9 cellular contexts compared by ENCODE assay signal in genomic region chr10:24556746-24557742, GRCh38.
DNase-seq lines count a peak whose midpoint lies in the region; ATAC-seq and TF ChIP-seq lines count a peak whose summit lies in the region.
"Had no signal": no experiment of that assay in that cellular context is flagged by ENCODE, and none has a peak within 500 bp of the region (broad histone marks: within the 10 kb centered on the region; RNA-seq: fewer than 3 reads in every experiment).

No MANE protein-coding gene starts in this region.

- H3K36me3 Mint-ChIP-seq in naive thymus-derived CD4-positive, alpha-beta T cell = no peaks in the 10 kb centered on the region

- no peaks in the 10 kb centered on the region for H3K9me3 ChIP-seq in RWPE2 (ENCODE audit: severe bottlenecking)
- H3K9me3 ChIP-seq in naive thymus-derived CD4-positive, alpha-beta T cell (ENCODE audit: control insufficient read depth in 2 of 3, low read length in 3 of 3) = no peaks in the 10 kb centered on the region

- H3K27ac Mint-ChIP-seq in naive thymus-derived CD4-positive, alpha-beta T cell = peak overlapping the region in 2 of 9 donors; percentile 19 to 75

- H3K4me3 Mint-ChIP-seq in naive thymus-derived CD4-positive, alpha-beta T cell = no peak overlapping the region

- intact Hi-C loops in naive thymus-derived CD4-positive, alpha-beta T cell (cut with micrococcal nuclease) = loop anchor here (2.0 to 5.0 kb wide), 3 partner anchors 360 to 565 kb away; no protein-coding TSS in a partner anchor

- H3K4me1 Mint-ChIP-seq in naive thymus-derived CD4-positive, alpha-beta T cell = peaks cover 4 to 7% (median 7%) of the 10 kb centered on the region in 7 donors

- no peak overlapping the region for H3K27ac ChIP-seq in RWPE2 (ENCODE audit: poor library complexity, severe bottlenecking)
- H3K27ac ChIP-seq in naive thymus-derived CD4-positive, alpha-beta T cell (ENCODE audit: low read depth, low read length) = no peak overlapping the region
- H3K27ac ChIP-seq: skin epidermis had no signal

- no peaks in the 10 kb centered on the region for H3K36me3 ChIP-seq in BJ (ENCODE audit: control insufficient read depth, insufficient read depth, low read length)
- H3K36me3 ChIP-seq in RWPE2 (ENCODE audit: low read depth) = no peaks in the 10 kb centered on the region
- H3K36me3 ChIP-seq in naive thymus-derived CD4-positive, alpha-beta T cell (ENCODE audit: control insufficient read depth in 2 of 3, insufficient read depth in 3 of 3, low read length in 3 of 3) = no peaks in the 10 kb centered on the region

- H3K27me3 ChIP-seq in BJ (ENCODE audit: control insufficient read depth, insufficient read depth, low read length) = 0 out of 2 replicates have a peak, but pooled peaks cover 1% of the 10 kb centered on the region
- H3K27me3 ChIP-seq in RWPE2 (ENCODE audit: insufficient read depth, poor library complexity, severe bottlenecking) = no peaks in the 10 kb centered on the region
- no peaks in the 10 kb centered on the region for H3K27me3 ChIP-seq in naive thymus-derived CD4-positive, alpha-beta T cell (ENCODE audit: control insufficient read depth in 2 of 2, insufficient read depth in 2 of 2, low read length in 2 of 2)

- TF ChIP-seq CTCF in BJ (IDR thresholded peaks at IDR 0.05; ENCODE audit: insufficient read depth, low read depth, low read length) = peak; percentile 69
- peak; percentile 55 for TF ChIP-seq CTCF in GM12875 (IDR thresholded peaks at IDR 0.05; ENCODE audit: borderline replicate concordance, insufficient read depth, low read depth, low read length)
- TF ChIP-seq CTCF in RWPE2 (IDR thresholded peaks at IDR 0.05; ENCODE audit: poor library complexity, severe bottlenecking) = peak; percentile 86
- peak; percentile 71 for TF ChIP-seq CTCF in epithelial cell of proximal tubule (conservative IDR thresholded peaks at IDR 0.05; ENCODE audit: low read depth, low read length)

- DNase-seq in BJ (ENCODE audit: low read depth) = no peak
- DNase-seq in RWPE2 (ENCODE audit: low spot score) = no peak
- peak; percentile 40 for DNase-seq in epithelial cell of proximal tubule (ENCODE audit: low read depth)
- DNase-seq in naive thymus-derived CD4-positive, alpha-beta T cell = peak in 7 of 9 donors; percentile 8 to 59 (median 39)
- DNase-seq in HPDE6-E6E7 (ENCODE audit: extremely low spot score) = no peak
- DNase-seq in mucosa of gallbladder (ENCODE audit: low spot score) = no peak

- no peaks in the 10 kb centered on the region for H3K4me1 ChIP-seq in RWPE2 (ENCODE audit: insufficient read depth, poor library complexity, severe bottlenecking)
- no peaks in the 10 kb centered on the region for H3K4me1 ChIP-seq in naive thymus-derived CD4-positive, alpha-beta T cell (ENCODE audit: control insufficient read depth in 2 of 2, insufficient read depth in 2 of 2, low read length in 2 of 2)

- POLR2A ChIA-PET in BJ (lab: Charles Lee) = no interaction called here
- POLR2A ChIA-PET in naive thymus-derived CD4-positive, alpha-beta T cell (lab: Charles Lee) = no interaction called here

- ATAC-seq in HG03469 (IDR thresholded peaks at IDR 0.05; ENCODE audit: unreplicated experiment) (peak; percentile 50), RWPE2 (ENCODE audit: low read depth) (peak; percentile 44; the same call in 1 of the 3 replicates)
- ATAC-seq in naive thymus-derived CD4-positive, alpha-beta T cell = peak; percentile 46

- no peaks in the 10 kb centered on the region for H3K27me3 Mint-ChIP-seq in naive thymus-derived CD4-positive, alpha-beta T cell

- CTCF ChIA-PET in BJ (lab: Yijun Ruan, JAX) = interaction anchor here (0.6 to 3.6 kb wide), 12 partner anchors 11 to 1242 kb away, joined by 3 to 28 read pairs (median 4); no protein-coding TSS in a partner anchor
- CTCF ChIA-PET in naive thymus-derived CD4-positive, alpha-beta T cell (lab: Charles Lee) = interaction anchor here (1.0 kb wide), 1 partner anchor 20 kb away, joined by 3 read pairs; no protein-coding TSS in a partner anchor

- H3K9me3 Mint-ChIP-seq in naive thymus-derived CD4-positive, alpha-beta T cell = no peaks in the 10 kb centered on the region

- H3K4me3 ChIP-seq in BJ (ENCODE audit: low read depth, low read length) (no peak overlapping the region), GM12875 (ENCODE audit: low read depth, low read length) (no peak overlapping the region), RWPE2 (ENCODE audit: severe bottlenecking) (no peak overlapping the region), epithelial cell of proximal tubule (ENCODE audit: low read depth, low read length) (no peak overlapping the region)
- H3K4me3 ChIP-seq in naive thymus-derived CD4-positive, alpha-beta T cell (ENCODE audit: low read length) = no peak overlapping the region
- H3K4me3 ChIP-seq: skin epidermis had no signal

Comparison
In these comparisons a context has a peak if more than half of its experiments do, and no peak if none do; other contexts are left out.
1. DNase-seq: peak in epithelial cell of proximal tubule (single experiment) and naive thymus-derived CD4-positive, alpha-beta T cell (7 of 9); none in BJ (single experiment), RWPE2 (single experiment), HPDE6-E6E7 (single experiment) and mucosa of gallbladder (single experiment).
2. Peak in every context shown above with its lines, with median percentiles within 50 percentile points of each other: CTCF ChIP-seq and ATAC-seq.